5 cellular contexts compared by ENCODE assay signal in the genomic region with DNA sequence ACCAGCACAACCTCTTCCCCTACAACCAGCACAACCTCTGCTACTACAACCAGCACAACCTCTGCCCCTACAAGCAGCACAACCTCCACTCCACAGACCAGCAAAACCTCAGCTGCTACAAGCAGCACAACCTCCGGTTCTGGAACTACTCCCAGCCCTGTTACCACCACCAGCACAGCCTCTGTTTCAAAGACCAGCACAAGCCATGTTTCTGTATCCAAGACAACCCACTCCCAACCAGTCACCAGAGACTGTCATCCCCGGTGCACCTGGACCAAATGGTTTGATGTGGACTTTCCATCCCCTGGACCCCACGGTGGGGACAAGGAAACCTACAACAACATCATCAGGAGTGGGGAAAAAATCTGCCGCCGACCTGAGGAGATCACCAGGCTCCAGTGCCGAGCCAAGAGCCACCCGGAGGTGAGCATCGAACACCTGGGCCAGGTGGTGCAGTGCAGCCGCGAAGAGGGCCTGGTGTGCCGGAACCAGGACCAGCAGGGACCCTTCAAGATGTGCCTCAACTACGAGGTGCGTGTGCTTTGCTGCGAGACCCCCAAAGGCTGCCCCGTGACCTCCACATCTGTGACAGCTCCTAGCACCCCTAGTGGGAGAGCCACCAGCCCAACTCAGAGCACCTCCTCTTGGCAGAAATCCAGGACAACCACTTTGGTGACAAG. TPM values are rescaled to one million over a fixed set of nuclear protein-coding genes. Genes with fewer than 3 reads are reported as not detected.
"Had no signal": no experiment of that assay in that cellular context is flagged by ENCODE, and none has a peak within 500 bp of the region (broad histone marks: within the 10 kb centered on the region; RNA-seq: fewer than 3 reads in every experiment).

No MANE protein-coding gene starts in this region.

RNA-seq across cellular contexts. Expression of gene MUC5AC, which starts 30.8 kb away (rescaled TPM):
- total RNA-seq: LHCN-M2, MCF 10A, OCI-LY7, Right ventricle myocardium inferior had no signal

RNA-seq across cellular contexts. Expression of gene MUC5B, which starts 34.3 kb away (rescaled TPM):
- total RNA-seq: LHCN-M2, MCF 10A, Right ventricle myocardium inferior, SJSA1 had no signal
